In the genomic region with DNA sequence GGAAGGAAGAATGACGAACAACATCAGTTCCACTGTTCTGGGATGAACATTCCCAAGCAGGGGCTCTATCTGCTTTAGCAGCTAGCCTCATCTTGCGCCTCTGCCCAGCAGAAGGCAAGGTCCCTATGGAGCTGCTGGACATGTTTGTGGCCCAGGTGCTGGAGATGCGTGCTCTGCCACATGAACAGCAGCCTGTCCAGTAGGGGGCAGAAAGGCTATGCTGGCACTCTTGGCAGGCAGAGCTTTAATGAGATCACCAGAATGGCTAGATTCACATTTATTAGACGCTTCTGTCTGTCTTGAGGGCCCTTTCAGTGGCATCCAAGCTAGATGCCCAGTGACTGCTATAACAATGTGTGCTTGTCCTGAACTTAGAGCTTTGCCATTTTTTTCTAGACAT, we compare ENCODE assay signal across 10 cellular contexts.
DNase-seq lines count a peak whose midpoint lies in the region; ATAC-seq, FAIRE-seq and TF ChIP-seq lines count a peak whose summit lies in the region.
"Had no signal": no experiment of that assay in that cellular context is flagged by ENCODE, and none has a peak within 500 bp of the region (broad histone marks: within the 10 kb centered on the region; RNA-seq: fewer than 3 reads in every experiment).

No MANE protein-coding gene starts in this region.

- H3K4me2 ChIP-seq in H1 (ENCODE audit: insufficient read depth in 1 of 2, low read depth in 2 of 2, low read length in 2 of 2), result no peak overlapping the region
- H3K4me2 ChIP-seq in osteoblast (ENCODE audit: insufficient read depth, low read length), result no peak overlapping the region

- no peak overlapping the region for H3K27ac Mint-ChIP-seq in activated CD4-positive, alpha-beta memory T cell treated with anti-CD3 and anti-CD28 coated beads for 36 hours
- no peak overlapping the region for H3K27ac Mint-ChIP-seq in activated CD4-positive, alpha-beta memory T cell treated with anti-CD3 and anti-CD28 coated beads, Interleukin-2, amount 10 ng/mL, durations not matched to agents 7 days and 5 days
- no peak overlapping the region for H3K27ac Mint-ChIP-seq in natural killer cell
- H3K27ac Mint-ChIP-seq: activated naive CD4-positive, alpha-beta T cell treated with anti-CD3 and anti-CD28 coated beads, Interleukin-2, amount 50 U/mL, for 72 hours had no signal

- no peak overlapping the region for H2BK120ac ChIP-seq in H1 (replicated peaks; ENCODE audit: low read depth, low read length)

- H2BK15ac ChIP-seq in H1 (ENCODE audit: low read length), result no peak overlapping the region

- no peak for ATAC-seq in natural killer cell
- ATAC-seq in GM19452 (IDR thresholded peaks at IDR 0.05; ENCODE audit: unreplicated experiment), result no peak
- ATAC-seq: activated naive CD4-positive, alpha-beta T cell treated with anti-CD3 and anti-CD28 coated beads, Interleukin-2, amount 50 U/mL, for 72 hours had no signal

- TF ChIP-seq EP300 in H1 (IDR thresholded peaks at IDR 0.05; ENCODE audit: borderline replicate concordance in 1 of 2, low read depth in 2 of 2, low read length in 2 of 2), result no peak

- H3K4ac ChIP-seq in H1 (replicated peaks; ENCODE audit: insufficient read length, low read depth, low read length), result no peak overlapping the region

- H3K79me1 ChIP-seq in H1 (ENCODE audit: low read depth, low read length), result no peaks in the 10 kb centered on the region

- no peak overlapping the region for H3K4me3 Mint-ChIP-seq in activated CD4-positive, alpha-beta memory T cell treated with anti-CD3 and anti-CD28 coated beads for 36 hours
- H3K4me3 Mint-ChIP-seq in activated CD4-positive, alpha-beta memory T cell treated with anti-CD3 and anti-CD28 coated beads, Interleukin-2, amount 10 ng/mL, durations not matched to agents 7 days and 5 days, result no peak overlapping the region
- H3K4me3 Mint-ChIP-seq in natural killer cell, result no peak overlapping the region

- H3K9me3 ChIP-seq in H1 (ENCODE audit: insufficient read depth in 2 of 2, low read depth in 1 of 2, low read length in 1 of 2), result no peaks in the 10 kb centered on the region
- H3K9me3 ChIP-seq in osteoblast (ENCODE audit: low read depth, low read length), result peaks cover 2% of the 10 kb centered on the region

- H3K23ac ChIP-seq in H1 (ENCODE audit: insufficient read length), result no peak overlapping the region

- no peak overlapping the region for H3K4me3 ChIP-seq in H1 (ENCODE audit: extremely low read depth in 1 of 4, insufficient read depth in 2 of 4, low read depth in 3 of 4, low read length in 4 of 4)
- no peak overlapping the region for H3K4me3 ChIP-seq in osteoblast (ENCODE audit: insufficient read depth, low read length)

- peak; percentile 73 to 82 for TF ChIP-seq RAD21 in H1 (IDR thresholded peaks at IDR 0.05 in 1 of 2, conservative IDR thresholded peaks at IDR 0.05 in 1 of 2; ENCODE audit: low read depth in 2 of 2, low read length in 2 of 2)

- H3K36me3 ChIP-seq in H1 (ENCODE audit: control insufficient read depth in 2 of 4, insufficient read depth in 4 of 4, low read length in 3 of 4) (no peaks in the 10 kb centered on the region), osteoblast (ENCODE audit: insufficient read depth, low read length) (no peaks in the 10 kb centered on the region)

- peaks cover 7% of the 10 kb centered on the region for H3K9me3 Mint-ChIP-seq in activated CD4-positive, alpha-beta memory T cell treated with anti-CD3 and anti-CD28 coated beads for 36 hours
- H3K9me3 Mint-ChIP-seq in activated CD4-positive, alpha-beta memory T cell treated with anti-CD3 and anti-CD28 coated beads, Interleukin-2, amount 10 ng/mL, durations not matched to agents 7 days and 5 days, result peaks cover 1% of the 10 kb centered on the region
- peaks cover 9 to 16% of the 10 kb centered on the region in 2 donors for H3K9me3 Mint-ChIP-seq in natural killer cell

- H3K27me3 Mint-ChIP-seq in activated CD4-positive, alpha-beta memory T cell treated with anti-CD3 and anti-CD28 coated beads for 36 hours, result no peaks in the 10 kb centered on the region
- H3K27me3 Mint-ChIP-seq in activated CD4-positive, alpha-beta memory T cell treated with anti-CD3 and anti-CD28 coated beads, Interleukin-2, amount 10 ng/mL, durations not matched to agents 7 days and 5 days, result no peaks in the 10 kb centered on the region
- no peaks in the 10 kb centered on the region for H3K27me3 Mint-ChIP-seq in natural killer cell (ENCODE audit: low read depth in 2 of 2)

- H3K4me1 ChIP-seq in H1 (replicated peaks in 1 of 4; ENCODE audit: control insufficient read depth in 3 of 4, insufficient read depth in 4 of 4, low read length in 3 of 4) (peaks cover 0 to 12% (median 1%) of the 10 kb centered on the region in 4 experiments; a peak in 2 of 7 replicates), osteoblast (ENCODE audit: insufficient read depth, low read length) (no peaks in the 10 kb centered on the region)

- intact Hi-C loops in activated CD4-positive, alpha-beta memory T cell treated with anti-CD3 and anti-CD28 coated beads for 36 hours (cut with micrococcal nuclease), result no loop called here
- intact Hi-C loops in natural killer cell (cut with micrococcal nuclease), result no loop called here

- H3K27ac ChIP-seq in H1 (ENCODE audit: low read depth, low read length), result no peak overlapping the region
- H3K27ac ChIP-seq in osteoblast (ENCODE audit: low read depth, low read length), result no peak overlapping the region

- no peak overlapping the region for H2AK5ac ChIP-seq in H1 (ENCODE audit: low read depth, low read length)

- no peak overlapping the region for H2BK5ac ChIP-seq in H1 (ENCODE audit: low read depth, low read length)

- H3K18ac ChIP-seq in H1 (ENCODE audit: extremely low read depth, low read length), result no peak overlapping the region

- H4K5ac ChIP-seq in H1 (ENCODE audit: insufficient read length, low read depth, low read length), result no peak overlapping the region

- WGBS in H1 (ENCODE audit: extremely low coverage in 1 of 2, insufficient coverage in 1 of 2, insufficient read length in 1 of 2, insufficient replicate concordance in 2 of 2, low coverage in 1 of 2, low lambda C conversion rate in 2 of 2, missing lambda C conversion rate in 1 of 2), 2 experiments, result 73% methylated on average over 4 of the region's 4 CpGs; no CpG with 5 or more reads in 1 of the 2 experiments

- H2BK20ac ChIP-seq in H1 (ENCODE audit: low read length), result peak overlapping the region; percentile 51

- no peaks in the 10 kb centered on the region for H3K4me1 Mint-ChIP-seq in activated CD4-positive, alpha-beta memory T cell treated with anti-CD3 and anti-CD28 coated beads for 36 hours (ENCODE audit: low read depth)
- H3K4me1 Mint-ChIP-seq in activated CD4-positive, alpha-beta memory T cell treated with anti-CD3 and anti-CD28 coated beads, Interleukin-2, amount 10 ng/mL, durations not matched to agents 7 days and 5 days, result no peaks in the 10 kb centered on the region
- no peaks in the 10 kb centered on the region for H3K4me1 Mint-ChIP-seq in natural killer cell

- H4K20me1 ChIP-seq in H1 (replicated peaks in 1 of 2; ENCODE audit: control insufficient read depth in 1 of 2, insufficient read depth in 2 of 2, low read length in 2 of 2), result no peaks in the 10 kb centered on the region
- H4K20me1 ChIP-seq in osteoblast (ENCODE audit: insufficient read depth, low read length), result no peaks in the 10 kb centered on the region

- no peak overlapping the region for H3K56ac ChIP-seq in H1 (replicated peaks; ENCODE audit: insufficient read length, low read depth, low read length)

- H4K8ac ChIP-seq in H1 (ENCODE audit: extremely low read depth, insufficient read depth, low read length), result no peak overlapping the region

- H2BK12ac ChIP-seq in H1 (ENCODE audit: low read depth, low read length), result peak overlapping the region; percentile 55; the same call in 1 of the 2 replicates

- no peaks in the 10 kb centered on the region for H3K23me2 ChIP-seq in H1 (ENCODE audit: low read depth, low read length)

- no peak overlapping the region for H3K9ac ChIP-seq in H1 (replicated peaks in 1 of 4; ENCODE audit: extremely low read depth in 1 of 4, low read depth in 3 of 4, low read length in 3 of 4)

- H3K27me3 ChIP-seq in H1 (replicated peaks in 1 of 4; ENCODE audit: control insufficient read depth in 3 of 4, extremely low read depth in 1 of 4, insufficient read depth in 3 of 4, low read length in 3 of 4), result no peaks in the 10 kb centered on the region
- no peaks in the 10 kb centered on the region for H3K27me3 ChIP-seq in osteoblast (ENCODE audit: insufficient read depth, low read length)

- POLR2A ChIA-PET in activated CD4-positive, alpha-beta memory T cell treated with anti-CD3 and anti-CD28 coated beads for 36 hours (lab: Charles Lee), result no interaction called here
- POLR2A ChIA-PET in activated CD4-positive, alpha-beta memory T cell treated with anti-CD3 and anti-CD28 coated beads, Interleukin-2, amount 10 ng/mL, durations not matched to agents 7 days and 5 days (lab: Charles Lee), result no interaction called here
- POLR2A ChIA-PET in H1 (lab: Charles Lee; ENCODE audit: partially characterized antibody), result no interaction called here

- no peak for FAIRE-seq in H1 (lab: Jason Lieb, UNC)
- FAIRE-seq: GM18507 had no signal

- H4K91ac ChIP-seq in H1 (replicated peaks; ENCODE audit: insufficient read length, low read length), result no peak overlapping the region

- H2AFZ ChIP-seq in H1 (ENCODE audit: low read length), result peak overlapping the region; percentile 73; the same call in 1 of the 2 replicates
- H2AFZ ChIP-seq in osteoblast (ENCODE audit: low read length), result no peak overlapping the region

- peak; percentile 9 for DNase-seq in activated CD4-positive, alpha-beta memory T cell treated with anti-CD3 and anti-CD28 coated beads for 36 hours
- no peak for DNase-seq in activated CD4-positive, alpha-beta memory T cell treated with anti-CD3 and anti-CD28 coated beads, Interleukin-2, amount 10 ng/mL, durations not matched to agents 7 days and 5 days
- DNase-seq in NCI-H226 (peak; percentile 53), H1 (ENCODE audit: low read depth in 1 of 2, low spot score in 2 of 2) (peak; percentile 27 to 62), osteoblast (ENCODE audit: insufficient read length, low spot score, missing footprints) (no peak), natural killer cell (no peak), T-helper 1 cell (no peak)

- peak; percentile 67 to 89 (median 88) for TF ChIP-seq CTCF in H1 (IDR thresholded peaks at IDR 0.05; ENCODE audit: control extremely low read depth in 1 of 3, insufficient read depth in 1 of 3, low read depth in 1 of 3, low read length in 3 of 3)
- TF ChIP-seq CTCF in osteoblast (IDR thresholded peaks at IDR 0.05; ENCODE audit: extremely low read depth, low read depth, low read length), result peak; percentile 7
- no peak for TF ChIP-seq CTCF in natural killer cell (IDR thresholded peaks at IDR 0.05)

- CTCF ChIA-PET in activated CD4-positive, alpha-beta memory T cell treated with anti-CD3 and anti-CD28 coated beads for 36 hours (lab: Charles Lee), result interaction anchor here (0.9 kb wide), 1 partner anchor 11 kb away, joined by 3 read pairs; no protein-coding TSS in a partner anchor
- CTCF ChIA-PET in activated CD4-positive, alpha-beta memory T cell treated with anti-CD3 and anti-CD28 coated beads, Interleukin-2, amount 10 ng/mL, durations not matched to agents 7 days and 5 days (lab: Charles Lee), result no interaction called here
- CTCF ChIA-PET in H1 (lab: Charles Lee; ENCODE audit: partially characterized antibody), result interaction anchor here (0.5 to 1.5 kb wide), 12 partner anchors 9 to 365 kb away, joined by 3 to 5 read pairs (median 3); no protein-coding TSS in a partner anchor

- H3K79me2 ChIP-seq in H1 (ENCODE audit: control insufficient read depth in 1 of 2, insufficient read depth in 2 of 2, low read length in 2 of 2) (no peaks in the 10 kb centered on the region), osteoblast (ENCODE audit: insufficient read depth, low read length) (no peaks in the 10 kb centered on the region)

- no peaks in the 10 kb centered on the region for H3K36me3 Mint-ChIP-seq in activated CD4-positive, alpha-beta memory T cell treated with anti-CD3 and anti-CD28 coated beads for 36 hours
- H3K36me3 Mint-ChIP-seq in activated CD4-positive, alpha-beta memory T cell treated with anti-CD3 and anti-CD28 coated beads, Interleukin-2, amount 10 ng/mL, durations not matched to agents 7 days and 5 days (ENCODE audit: low read depth), result no peaks in the 10 kb centered on the region
- H3K36me3 Mint-ChIP-seq in natural killer cell, result no peaks in the 10 kb centered on the region
- H3K36me3 Mint-ChIP-seq: activated naive CD4-positive, alpha-beta T cell treated with anti-CD3 and anti-CD28 coated beads, Interleukin-2, amount 50 U/mL, for 72 hours had no signal

- no peak for TF ChIP-seq POLR2A in H1 (IDR thresholded peaks at IDR 0.05; ENCODE audit: control extremely low read depth in 1 of 2, low read depth in 2 of 2, low read length in 2 of 2)

- H3K14ac ChIP-seq in H1 (ENCODE audit: insufficient read length), result no peak overlapping the region

Comparison
In these comparisons a context has a peak if more than half of its experiments do, and no peak if none do; other contexts are left out.
1. DNase-seq: peak in activated CD4-positive, alpha-beta memory T cell treated with anti-CD3 and anti-CD28 coated beads for 36 hours (single experiment), NCI-H226 (single experiment) and H1 (2 of 2); none in activated CD4-positive, alpha-beta memory T cell treated with anti-CD3 and anti-CD28 coated beads, Interleukin-2, amount 10 ng/mL, durations not matched to agents 7 days and 5 days (single experiment), osteoblast (single experiment), natural killer cell (single experiment) and T-helper 1 cell (0 of 5).